ENCODE assay signal across 7 cellular contexts in the genomic region with DNA sequence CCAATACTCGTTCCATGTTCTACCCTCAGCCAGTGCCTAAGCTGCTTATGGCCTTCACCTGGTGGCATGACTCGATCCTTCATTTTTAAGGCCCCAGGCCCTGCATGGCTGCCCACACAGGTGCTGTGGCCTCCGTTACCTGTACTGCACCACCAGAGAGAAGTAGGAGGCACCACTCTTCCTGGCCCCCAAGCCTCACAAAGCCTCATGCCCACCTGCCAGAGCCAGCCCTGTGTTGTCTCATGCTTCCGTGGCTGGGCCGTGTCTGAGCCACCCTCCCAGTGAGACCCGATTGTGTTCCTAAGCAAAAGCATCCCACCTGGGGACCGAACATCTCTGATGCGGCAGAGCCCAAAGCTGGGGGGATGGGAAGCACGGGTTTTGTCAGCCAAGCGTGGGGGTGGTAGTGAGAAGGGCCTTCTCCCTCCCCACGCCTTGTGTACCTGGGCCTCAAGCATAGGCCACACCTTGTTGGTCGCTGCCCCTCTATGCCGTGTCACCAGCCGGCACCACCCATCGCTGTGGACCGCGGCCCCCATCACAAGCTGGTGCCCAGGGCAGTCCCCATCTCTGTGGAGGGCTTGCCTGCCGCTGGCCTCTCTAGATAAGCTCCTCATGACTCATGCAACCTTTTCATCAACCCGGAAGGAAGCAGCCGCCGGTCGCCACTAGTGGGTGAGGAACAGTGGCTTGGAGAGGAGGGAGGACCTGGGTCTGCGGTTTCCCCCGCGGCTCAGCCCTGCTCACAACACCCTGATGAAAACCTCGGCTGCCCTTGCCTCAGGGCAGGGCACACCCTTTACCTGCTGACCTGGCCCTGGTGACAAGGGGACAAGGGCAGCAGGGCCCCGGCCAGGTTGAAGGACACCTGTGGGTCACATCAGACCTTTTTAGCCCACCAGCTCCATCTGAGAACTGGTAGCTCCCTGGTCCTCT. TPM values are rescaled to one million over a fixed set of nuclear protein-coding genes. Genes with fewer than 3 reads are reported as not detected.
DNase-seq lines count a peak whose midpoint lies in the region; ATAC-seq and TF ChIP-seq lines count a peak whose summit lies in the region.

No MANE protein-coding gene starts in this region.

- ATAC-seq in GM18520 (IDR thresholded peaks at IDR 0.05; ENCODE audit: unreplicated experiment) (peak; percentile 23), HG02938 (IDR thresholded peaks at IDR 0.05; ENCODE audit: unreplicated experiment) (peak; percentile 31)
- ATAC-seq in activated CD8-positive, alpha-beta memory T cell treated with anti-CD3 and anti-CD28 coated beads, Interleukin-2, amount 10 ng/mL, durations not matched to agents 7 days and 5 days, result peak; percentile 46

- H3K79me2 ChIP-seq in neural progenitor cell (ENCODE audit: low read depth), result no peaks in the 10 kb centered on the region

- H4K20me1 ChIP-seq in neural progenitor cell (ENCODE audit: low read depth), result peaks cover 13% of the 10 kb centered on the region

- no peak for TF ChIP-seq CTCF in neural progenitor cell (IDR thresholded peaks at IDR 0.05)

- peak overlapping the region; percentile 97 for H3K27ac Mint-ChIP-seq in activated CD8-positive, alpha-beta memory T cell treated with anti-CD3 and anti-CD28 coated beads, Interleukin-2, amount 10 ng/mL, durations not matched to agents 7 days and 5 days
- H3K27ac Mint-ChIP-seq in neural progenitor cell, result no peak overlapping the region

- peaks cover 11% of the 10 kb centered on the region for H3K4me1 ChIP-seq in neural progenitor cell

- H3K9me3 ChIP-seq in neural progenitor cell (ENCODE audit: low read depth), result no peaks in the 10 kb centered on the region

- no peaks in the 10 kb centered on the region for H3K36me3 ChIP-seq in neural progenitor cell

- no peak overlapping the region for H3K27ac ChIP-seq in neural progenitor cell
- H3K27ac ChIP-seq in temporal lobe (ENCODE audit: low read depth, low read length), result peak overlapping the region; percentile 77

- peak overlapping the region; percentile 91 for H3K4me3 Mint-ChIP-seq in activated CD8-positive, alpha-beta memory T cell treated with anti-CD3 and anti-CD28 coated beads, Interleukin-2, amount 10 ng/mL, durations not matched to agents 7 days and 5 days
- H3K4me3 Mint-ChIP-seq in neural progenitor cell, result no peak overlapping the region

- H3K9ac ChIP-seq in neural progenitor cell, result no peak overlapping the region

- H3F3A ChIP-seq in neural progenitor cell (ENCODE audit: low read depth), result peaks cover 14% of the 10 kb centered on the region

- peaks cover 37% of the 10 kb centered on the region for H3K36me3 Mint-ChIP-seq in activated CD8-positive, alpha-beta memory T cell treated with anti-CD3 and anti-CD28 coated beads, Interleukin-2, amount 10 ng/mL, durations not matched to agents 7 days and 5 days
- no peaks in the 10 kb centered on the region for H3K36me3 Mint-ChIP-seq in neural progenitor cell

- peak; percentile 73 for TF ChIP-seq POLR2A in erythroblast (IDR thresholded peaks at IDR 0.05; ENCODE audit: low read length)

- peaks cover 42% of the 10 kb centered on the region for H3K27me3 ChIP-seq in neural progenitor cell

- H2AFZ ChIP-seq in neural progenitor cell (replicated peaks), result peak overlapping the region; percentile 9

- peaks cover 70% of the 10 kb centered on the region for H3K4me1 Mint-ChIP-seq in activated CD8-positive, alpha-beta memory T cell treated with anti-CD3 and anti-CD28 coated beads, Interleukin-2, amount 10 ng/mL, durations not matched to agents 7 days and 5 days
- peaks cover 19% of the 10 kb centered on the region for H3K4me1 Mint-ChIP-seq in neural progenitor cell

- no peaks in the 10 kb centered on the region for H3K9me3 Mint-ChIP-seq in activated CD8-positive, alpha-beta memory T cell treated with anti-CD3 and anti-CD28 coated beads, Interleukin-2, amount 10 ng/mL, durations not matched to agents 7 days and 5 days (ENCODE audit: low read depth)
- no peaks in the 10 kb centered on the region for H3K9me3 Mint-ChIP-seq in neural progenitor cell

- CTCF ChIA-PET in activated CD8-positive, alpha-beta memory T cell treated with anti-CD3 and anti-CD28 coated beads, Interleukin-2, amount 10 ng/mL, durations not matched to agents 7 days and 5 days (lab: Charles Lee), result interaction anchor here (0.6 to 8.2 kb wide), 17 partner anchors 9 to 273 kb away, joined by 3 to 99 read pairs (median 9); a partner anchor contains a TSS

- peak overlapping the region; percentile 20 for H3K4me2 ChIP-seq in neural progenitor cell

- DNase-seq in NOMO-1 treated with dmso at 0.1 percent for 144 hours (lab: John Stamatoyannopoulos, UW; ENCODE audit: unreplicated experiment), result peak; percentile 93
- DNase-seq in activated CD8-positive, alpha-beta memory T cell treated with anti-CD3 and anti-CD28 coated beads, Interleukin-2, amount 10 ng/mL, durations not matched to agents 7 days and 5 days, result peak; percentile 98
- peak; percentile 97 to 98 for DNase-seq in erythroblast (lab: John Stamatoyannopoulos, UW)
- no peak for DNase-seq in neural progenitor cell (ENCODE audit: low spot score)

- no peaks in the 10 kb centered on the region for H3K27me3 Mint-ChIP-seq in activated CD8-positive, alpha-beta memory T cell treated with anti-CD3 and anti-CD28 coated beads, Interleukin-2, amount 10 ng/mL, durations not matched to agents 7 days and 5 days
- peaks cover 12% of the 10 kb centered on the region for H3K27me3 Mint-ChIP-seq in neural progenitor cell (ENCODE audit: insufficient read depth, low read depth)

- no peak overlapping the region for H3K4me3 ChIP-seq in neural progenitor cell

RNA-seq across cellular contexts. Expression of a gene that starts 2.7 kb away (rescaled TPM):
- total RNA-seq in activated CD8-positive, alpha-beta memory T cell treated with anti-CD3 and anti-CD28 coated beads, Interleukin-2, amount 10 ng/mL, durations not matched to agents 7 days and 5 days, result 100 to 1,000 TPM; 101 to 152 TPM
- total RNA-seq in neural progenitor cell (ENCODE audit: low replicate concordance) (2.7 and 7.5 TPM in 2 replicates), temporal lobe (7.1 TPM)

RNA-seq across cellular contexts. Expression of a gene that starts 5.4 kb away (rescaled TPM):
- total RNA-seq in activated CD8-positive, alpha-beta memory T cell treated with anti-CD3 and anti-CD28 coated beads, Interleukin-2, amount 10 ng/mL, durations not matched to agents 7 days and 5 days, result 10 to 100 TPM; 10.0 to 10.1 TPM
- total RNA-seq in neural progenitor cell (ENCODE audit: low replicate concordance) (5.1 and 8.9 TPM in 2 replicates), temporal lobe (4.7 TPM)

RNA-seq across cellular contexts. Expression of a gene that starts 7.7 kb away (rescaled TPM):
- 10 to 100 TPM; 21.3 to 33.5 TPM for total RNA-seq in activated CD8-positive, alpha-beta memory T cell treated with anti-CD3 and anti-CD28 coated beads, Interleukin-2, amount 10 ng/mL, durations not matched to agents 7 days and 5 days
- total RNA-seq in neural progenitor cell (ENCODE audit: low replicate concordance), result 4.2 and 6.9 TPM in 2 replicates
- 7.1 TPM for total RNA-seq in temporal lobe

RNA-seq across cellular contexts. Expression of a gene that starts 21.0 kb away (rescaled TPM):
- total RNA-seq in activated CD8-positive, alpha-beta memory T cell treated with anti-CD3 and anti-CD28 coated beads, Interleukin-2, amount 10 ng/mL, durations not matched to agents 7 days and 5 days, result 10 to 100 TPM; 54.0 to 75.8 TPM
- total RNA-seq in neural progenitor cell (ENCODE audit: low replicate concordance) (16.1 and 62.9 TPM in 2 replicates), temporal lobe (18.2 TPM)

RNA-seq across cellular contexts. Expression of a gene that starts 59.7 kb away (rescaled TPM):
- total RNA-seq in activated CD8-positive, alpha-beta memory T cell treated with anti-CD3 and anti-CD28 coated beads, Interleukin-2, amount 10 ng/mL, durations not matched to agents 7 days and 5 days, result 10 to 100 TPM; 14.4 to 35.4 TPM
- total RNA-seq in neural progenitor cell (ENCODE audit: low replicate concordance), result 0.34 and 0.74 TPM in 2 replicates
- 0.98 TPM for total RNA-seq in temporal lobe

Comparison
In these comparisons a context has a peak if more than half of its experiments do, and no peak if none do; other contexts are left out.
1. RNA of a gene that starts 2.7 kb away (total RNA-seq): 101 to 152 TPM in activated CD8-positive, alpha-beta memory T cell treated with anti-CD3 and anti-CD28 coated beads, Interleukin-2, amount 10 ng/mL, durations not matched to agents 7 days and 5 days; 7.1 TPM in temporal lobe (single experiment) and 2.7 to 7.5 TPM in neural progenitor cell; every median in the first group is over 10 times any median in the second.
2. Peak in every context shown above with its lines, with median percentiles within 50 percentile points of each other: ATAC-seq.